1 cellular context compared by ENCODE assay signal in genomic region chr5:168528521-168529360, GRCh38.
A peak's percentile ranks its signal among the peaks of the same experiment; 100 is the strongest.
TF ChIP-seq lines count a peak whose summit lies in the region.

Gene FBLL1, plus strand, starts transcription at chr5:168529305. Its CDS starts 200 bp downstream, at chr5:168529505.

TF ChIP-seq in HepG2, 621 proteins besides CTCF, POLR2A, EP300 and RAD21 (continued from another document and continues in another):
- no peak for TF ChIP-seq ZNF367 (CRISPR knock-in tag; IDR thresholded peaks at IDR 0.05; ENCODE audit: borderline replicate concordance)
- TF ChIP-seq ISL2 (CRISPR knock-in tag; IDR thresholded peaks at IDR 0.05): no peak
- no peak for TF ChIP-seq AHDC1 (CRISPR knock-in tag; IDR thresholded peaks at IDR 0.05; ENCODE audit: borderline replicate concordance)
- no peak for TF ChIP-seq ZMAT3 (CRISPR knock-in tag; conservative IDR thresholded peaks at IDR 0.05)
- no peak for TF ChIP-seq ZNF503 (CRISPR knock-in tag; IDR thresholded peaks at IDR 0.05)
- peak; percentile 73; the same call in 1 of the 2 replicates for TF ChIP-seq ZBTB25 (CRISPR knock-in tag; IDR thresholded peaks at IDR 0.05)
- peak; percentile 55; the same call in 1 of the 2 replicates for TF ChIP-seq ZNF563 (CRISPR knock-in tag; IDR thresholded peaks at IDR 0.05)
- TF ChIP-seq SIX1 (CRISPR knock-in tag; IDR thresholded peaks at IDR 0.05; ENCODE audit: borderline replicate concordance): no peak
- 0 out of 2 replicates have a peak, but pooled peaks have one; percentile 51 for TF ChIP-seq EZH2 (conservative IDR thresholded peaks at IDR 0.05; ENCODE audit: low read depth, low read length)
- TF ChIP-seq ZNF644 (CRISPR knock-in tag; IDR thresholded peaks at IDR 0.05; ENCODE audit: low read depth): peak; percentile 23; the same call in 1 of the 2 replicates
- TF ChIP-seq FOXO1 (CRISPR knock-in tag; IDR thresholded peaks at IDR 0.05): no peak
- no peak for TF ChIP-seq ZSCAN5A (CRISPR knock-in tag; IDR thresholded peaks at IDR 0.05; ENCODE audit: borderline replicate concordance)
- TF ChIP-seq CBFB (CRISPR knock-in tag; IDR thresholded peaks at IDR 0.05): no peak
- TF ChIP-seq ZSCAN31 (CRISPR knock-in tag; IDR thresholded peaks at IDR 0.05; ENCODE audit: low read depth): no peak
- TF ChIP-seq ZNF816 (CRISPR knock-in tag; IDR thresholded peaks at IDR 0.05; ENCODE audit: borderline replicate concordance): no peak
- TF ChIP-seq ZNF839 (CRISPR knock-in tag; IDR thresholded peaks at IDR 0.05; ENCODE audit: borderline replicate concordance): no peak
- no peak for TF ChIP-seq ZBTB8A (CRISPR knock-in tag; IDR thresholded peaks at IDR 0.05; ENCODE audit: borderline replicate concordance, low read depth)
- no peak for TF ChIP-seq ZNF484 (CRISPR knock-in tag; IDR thresholded peaks at IDR 0.05; ENCODE audit: borderline replicate concordance, low read depth)
- TF ChIP-seq ZNF672 (CRISPR knock-in tag; IDR thresholded peaks at IDR 0.05): no peak
- TF ChIP-seq NFAT5 (CRISPR knock-in tag; IDR thresholded peaks at IDR 0.05): peak; percentile 69; the same call in 1 of the 2 replicates
- TF ChIP-seq MXD3 (CRISPR knock-in tag; IDR thresholded peaks at IDR 0.05): 0 out of 2 replicates have a peak, but pooled peaks have one; percentile 61
- no peak for TF ChIP-seq PHF8 (CRISPR knock-in tag; IDR thresholded peaks at IDR 0.05)
- peak; percentile 59 for TF ChIP-seq SAP130 (CRISPR knock-in tag; IDR thresholded peaks at IDR 0.05; ENCODE audit: low read depth)
- TF ChIP-seq PHF21A (CRISPR knock-in tag; IDR thresholded peaks at IDR 0.05): no peak
- peak; percentile 39; the same call in 1 of the 2 replicates for TF ChIP-seq SRY (CRISPR knock-in tag; IDR thresholded peaks at IDR 0.05)
- no peak for TF ChIP-seq ASH2L (IDR thresholded peaks at IDR 0.05; ENCODE audit: insufficient read length, low read depth, low read length)
- TF ChIP-seq ZNF570 (CRISPR knock-in tag; IDR thresholded peaks at IDR 0.05; ENCODE audit: borderline replicate concordance): no peak
- TF ChIP-seq THAP11 (CRISPR knock-in tag; IDR thresholded peaks at IDR 0.05): 0 out of 2 replicates have a peak, but pooled peaks have one; percentile 26
- no peak for TF ChIP-seq RARG (CRISPR knock-in tag; IDR thresholded peaks at IDR 0.05; ENCODE audit: low read depth)
- TF ChIP-seq NKX3-1 (CRISPR knock-in tag; IDR thresholded peaks at IDR 0.05): peak; percentile 62; the same call in 1 of the 2 replicates
- TF ChIP-seq ZBTB39 (CRISPR knock-in tag; IDR thresholded peaks at IDR 0.05): no peak
- TF ChIP-seq ZNF451 (CRISPR knock-in tag; IDR thresholded peaks at IDR 0.05): no peak
- TF ChIP-seq SATB2 (CRISPR knock-in tag; IDR thresholded peaks at IDR 0.05): 0 out of 2 replicates have a peak, but pooled peaks have one; percentile 28
- TF ChIP-seq ZNF761 (CRISPR knock-in tag; conservative IDR thresholded peaks at IDR 0.05): no peak
- no peak for TF ChIP-seq SNAPC5 (CRISPR knock-in tag; IDR thresholded peaks at IDR 0.05; ENCODE audit: borderline replicate concordance)
- TF ChIP-seq GPN1 (CRISPR knock-in tag; IDR thresholded peaks at IDR 0.05; ENCODE audit: borderline replicate concordance): no peak
- no peak for TF ChIP-seq ZNF10 (CRISPR knock-in tag; IDR thresholded peaks at IDR 0.05; ENCODE audit: borderline replicate concordance, low read depth)
- TF ChIP-seq HNRNPL (IDR thresholded peaks at IDR 0.05; ENCODE audit: low read depth, low read length): no peak
- 0 out of 2 replicates have a peak, but pooled peaks have one; percentile 35 for TF ChIP-seq ZNF335 (CRISPR knock-in tag; IDR thresholded peaks at IDR 0.05)
- no peak for TF ChIP-seq ARID2 (CRISPR knock-in tag; IDR thresholded peaks at IDR 0.05; ENCODE audit: borderline replicate concordance)
- TF ChIP-seq U2AF2 (IDR thresholded peaks at IDR 0.05; ENCODE audit: low read depth, low read length): no peak
- no peak for TF ChIP-seq TOPORS (CRISPR knock-in tag; IDR thresholded peaks at IDR 0.05)
- peak; percentile 92 for TF ChIP-seq KLF11 (CRISPR knock-in tag; IDR thresholded peaks at IDR 0.05)
